15 cellular contexts compared by ENCODE assay signal in genomic region chrX:114797494-114797893, GRCh38.
A peak's percentile ranks its signal among the peaks of the same experiment; 100 is the strongest.
DNase-seq lines count a peak whose midpoint lies in the region; ATAC-seq and TF ChIP-seq lines count a peak whose summit lies in the region.
"Had no signal": no experiment of that assay in that cellular context is flagged by ENCODE, and none has a peak within 500 bp of the region (broad histone marks: within the 10 kb centered on the region; RNA-seq: fewer than 3 reads in every experiment).

No MANE protein-coding gene starts in this region.

- ATAC-seq in heart left ventricle (peak in 3 of 4 donors; percentile 26 to 56 (median 51)), HCT116 (no peak)

- 15 to 79% (median 53%) methylated on average over 1 of the region's 1 CpG for WGBS in heart left ventricle, 4 donors

- H3K9me2 ChIP-seq in HCT116 (ENCODE audit: insufficient read depth): no peaks in the 10 kb centered on the region

- H3K4me3 ChIP-seq in heart left ventricle: no peak overlapping the region
- no peak overlapping the region for H3K4me3 ChIP-seq in right atrium auricular region
- no peak overlapping the region for H3K4me3 ChIP-seq in HCT116 (replicated peaks in 1 of 2; ENCODE audit: low read depth in 1 of 2, low read length in 2 of 2)
- H3K4me3 ChIP-seq: GM23248 had no signal

- DNase-seq in heart left ventricle (no peak), right atrium auricular region (ENCODE audit: low spot score) (no peak), HCT116 (ENCODE audit: low read depth, low spot score) (no peak), fibroblast of gingiva (ENCODE audit: low read depth) (peak; percentile 63), renal cortical epithelial cell (ENCODE audit: low read depth) (peak; percentile 1), HPDE6-E6E7 (ENCODE audit: extremely low spot score) (no peak), activated gamma-delta T cell treated with Interleukin-2 at 50 U/mL for 16 hours (no peak), DMS79 treated with DMSO at 0.1 percent for 48 hours (lab: John Stamatoyannopoulos, UW) (no peak)
- DNase-seq: ACHN; C1 segment of cervical spinal cord; CD4-positive, alpha-beta T cell; COR-L47; GF-D8; GM23248; H7 had no signal

- H3K36me3 ChIP-seq in heart left ventricle (no peaks in the 10 kb centered on the region), right atrium auricular region (no peaks in the 10 kb centered on the region), HCT116 (ENCODE audit: control insufficient read depth in 1 of 2, insufficient read depth in 2 of 2, low read length in 2 of 2) (no peaks in the 10 kb centered on the region)

- TF ChIP-seq CTCF in heart left ventricle (IDR thresholded peaks at IDR 0.05) (no peak), right atrium auricular region (IDR thresholded peaks at IDR 0.05) (no peak), HCT116 (IDR thresholded peaks at IDR 0.05 in 2 of 3, conservative IDR thresholded peaks at IDR 0.05 in 1 of 3; ENCODE audit: borderline replicate concordance in 1 of 3, insufficient read depth in 1 of 3, low read depth in 2 of 3, low read length in 2 of 3) (no peak)

- POLR2A ChIA-PET in HCT116 (lab: Charles Lee): no interaction called here

- TF ChIP-seq POLR2A in heart left ventricle (IDR thresholded peaks at IDR 0.05) (no peak), HCT116 (IDR thresholded peaks at IDR 0.05; ENCODE audit: borderline replicate concordance, extremely low read depth, insufficient read depth, insufficient read length) (no peak)

- H3K4me2 ChIP-seq in HCT116 (ENCODE audit: low read length): no peak overlapping the region

- intact Hi-C loops in heart left ventricle (cut with DNase I) (no loop called here), HCT116 (cut with micrococcal nuclease) (no loop called here)

- H3K9ac ChIP-seq in HCT116 (ENCODE audit: low read length): no peak overlapping the region
- H3K9ac ChIP-seq: GM23248 had no signal

- peaks cover 0 to 7% (median 0%) of the 10 kb centered on the region in 9 donors for H3K27me3 ChIP-seq in heart left ventricle
- no peaks in the 10 kb centered on the region for H3K27me3 ChIP-seq in right atrium auricular region
- no peaks in the 10 kb centered on the region for H3K27me3 ChIP-seq in HCT116 (ENCODE audit: insufficient read depth, low read length)

- H2AFZ ChIP-seq in HCT116 (ENCODE audit: low read depth, low read length, poor library complexity, severe bottlenecking): no peak overlapping the region
- H2AFZ ChIP-seq: GM23248 had no signal

- TF ChIP-seq RAD21 in HCT116 (IDR thresholded peaks at IDR 0.05; ENCODE audit: low read depth): no peak

- RAD21 ChIA-PET in HCT116 (lab: Charles Lee; ENCODE audit: low non-redundant PET in 1 of 2, low total read pairs in 2 of 2, uncharacterized antibody in 2 of 2, unreplicated experiment in 2 of 2): no interaction called here

- CTCF ChIA-PET in HCT116 (lab: Charles Lee): no interaction called here

- no TSS peak for BruUV-seq in HCT116 (replicated peaks; lab: Mats Ljungman, UMichigan)

- no peaks in the 10 kb centered on the region for H3K4me1 ChIP-seq in heart left ventricle
- H3K4me1 ChIP-seq in right atrium auricular region: no peaks in the 10 kb centered on the region
- H3K4me1 ChIP-seq in HCT116 (ENCODE audit: control insufficient read depth in 1 of 2, insufficient read depth in 2 of 2, low read length in 2 of 2): peaks cover 9 to 29% of the 10 kb centered on the region in 2 experiments; a peak in 3 of 4 replicates

- H3K9me3 ChIP-seq in heart left ventricle (peaks cover 0 to 4% (median 0%) of the 10 kb centered on the region in 12 donors), right atrium auricular region (peaks cover 0 to 8% of the 10 kb centered on the region in 2 donors), HCT116 (ENCODE audit: control insufficient read depth in 1 of 2, insufficient read depth in 1 of 2, low read depth in 1 of 2, low read length in 2 of 2) (no peaks in the 10 kb centered on the region)

- H3K27ac ChIP-seq in heart left ventricle (no peak overlapping the region), right atrium auricular region (no peak overlapping the region), HCT116 (ENCODE audit: low read depth, low read length) (no peak overlapping the region)
- H3K27ac ChIP-seq: GM23248 had no signal

- H3K79me2 ChIP-seq in HCT116 (ENCODE audit: insufficient read depth, low read length): no peaks in the 10 kb centered on the region

- no peaks in the 10 kb centered on the region for H4K20me1 ChIP-seq in HCT116 (ENCODE audit: insufficient read depth)

TF ChIP-seq in HCT116, 20 proteins besides CTCF, POLR2A, EP300 and RAD21:
- peak; percentile 39; the same call in 1 of the 2 replicates for TF ChIP-seq CEBPB (IDR thresholded peaks at IDR 0.05; ENCODE audit: low read depth)
- no peak for TF ChIP-seq SP1 (IDR thresholded peaks at IDR 0.05; ENCODE audit: low read depth)

Comparison
In these comparisons a context has a peak if more than half of its experiments do, and no peak if none do; other contexts are left out.
1. DNase-seq: peak in fibroblast of gingiva (single experiment) and renal cortical epithelial cell (single experiment); none in heart left ventricle (0 of 5), right atrium auricular region (single experiment), HCT116 (single experiment), HPDE6-E6E7 (single experiment), activated gamma-delta T cell treated with Interleukin-2 at 50 U/mL for 16 hours (single experiment) and DMS79 treated with DMSO at 0.1 percent for 48 hours (single experiment).